ENCODE assay signal across 28 cellular contexts in genomic region chr5:40939753-40940152, GRCh38. TPM values are rescaled to one million over a fixed set of nuclear protein-coding genes. Genes with fewer than 3 reads are reported as not detected.
"Had no signal": no experiment of that assay in that cellular context is flagged by ENCODE, and none has a peak within 500 bp of the region (broad histone marks: within the 10 kb centered on the region; RNA-seq: fewer than 3 reads in every experiment).

No MANE protein-coding gene starts in this region.

- H3K36me3 ChIP-seq: colonic mucosa, esophagus muscularis mucosa, prostate gland, thyroid gland had no signal

- H3K36me3 Mint-ChIP-seq: activated naive CD8-positive, alpha-beta T cell treated with anti-CD3 and anti-CD28 coated beads for 36 hours; natural killer cell had no signal

- H3K27me3 Mint-ChIP-seq: activated B cell treated with CpG ODN at 0.5 μM for 24 hours; activated CD4-positive, alpha-beta T cell treated with anti-CD3 and anti-CD28 coated beads for 36 hours had no signal

- H3K9me3 ChIP-seq: colonic mucosa, esophagus muscularis mucosa, prostate gland, thyroid gland had no signal

- H3K27ac Mint-ChIP-seq: activated B cell treated with CpG ODN at 0.5 μM for 24 hours; activated CD4-positive, alpha-beta T cell treated with anti-CD3 and anti-CD28 coated beads for 36 hours; activated naive CD8-positive, alpha-beta T cell treated with anti-CD3 and anti-CD28 coated beads for 36 hours; activated T-helper 2 cell treated with anti-CD3 and anti-CD28 coated beads, Interferon-gamma antibody, Interleukin-2, Interleukin-4, amounts not matched to agents 10 μg/mL and 5 μg/mL and 100 μg/mL, durations not matched to agents 14 hours and 24 hours and 36 hours; effector memory CD8-positive, alpha-beta T cell; natural killer cell; stimulated activated naive CD8-positive, alpha-beta T cell treated with anti-CD3 and anti-CD28 coated beads, Interleukin-15, Interleukin-2, amounts not matched to agents 100 ng/mL and 50 ng/mL, for 24 hours had no signal

- H3K27me3 ChIP-seq: colonic mucosa, esophagus muscularis mucosa, thyroid gland had no signal

- H3K4me3 Mint-ChIP-seq: activated B cell treated with CpG ODN at 0.5 μM for 24 hours; activated CD4-positive, alpha-beta T cell treated with anti-CD3 and anti-CD28 coated beads for 36 hours; activated naive CD8-positive, alpha-beta T cell treated with anti-CD3 and anti-CD28 coated beads for 36 hours; activated T-cell treated with anti-CD3 and anti-CD28 coated beads, Interleukin-2, amount 50 U/mL, for 4 hours; effector memory CD8-positive, alpha-beta T cell; natural killer cell; stimulated activated naive CD8-positive, alpha-beta T cell treated with anti-CD3 and anti-CD28 coated beads, Interleukin-15, Interleukin-2, amounts not matched to agents 100 ng/mL and 50 ng/mL, for 24 hours had no signal

- DNase-seq: activated B cell treated with CpG ODN at 0.5 μM for 24 hours; activated CD4-positive, alpha-beta T cell treated with anti-CD3 and anti-CD28 coated beads for 36 hours; activated CD4-positive, alpha-beta T cell treated with anti-CD3 and anti-CD28 coated beads, Interleukin-2, amount 50 U/mL, for 4 hours; activated CD8-positive, alpha-beta memory T cell treated with anti-CD3 and anti-CD28 coated beads, Interleukin-2, amount 50 U/mL, for 48 hours; activated naive CD4-positive, alpha-beta T cell treated with Interleukin-2 at 50 U/mL for 16 hours; activated naive CD8-positive, alpha-beta T cell treated with anti-CD3 and anti-CD28 coated beads for 36 hours; activated T-cell treated with anti-CD3 and anti-CD28 coated beads, Interleukin-2, amount 50 U/mL, for 4 hours; amniotic stem cell; colonic mucosa; dorsolateral prefrontal cortex; effector memory CD8-positive, alpha-beta T cell; hypothalamus; left ventricle myocardium superior; midbrain; natural killer cell; stimulated activated CD4-positive, alpha-beta T cell treated with anti-CD3 and anti-CD28 coated beads, Interleukin-4, amount 100 ng/mL, for 24 hours; substantia nigra; T-helper 9 cell; thyroid gland had no signal

- H3K4me3 ChIP-seq: colonic mucosa, dorsolateral prefrontal cortex, esophagus muscularis mucosa, prostate gland, thyroid gland had no signal

- FAIRE-seq: bronchial epithelial cell, endothelial cell of umbilical vein, frontal cortex had no signal

- H3K9me3 Mint-ChIP-seq: activated B cell treated with CpG ODN at 0.5 μM for 24 hours; activated naive CD8-positive, alpha-beta T cell treated with anti-CD3 and anti-CD28 coated beads for 36 hours; activated T-helper 2 cell treated with anti-CD3 and anti-CD28 coated beads, Interferon-gamma antibody, Interleukin-2, Interleukin-4, amounts not matched to agents 10 μg/mL and 5 μg/mL and 100 μg/mL, durations not matched to agents 14 hours and 24 hours and 36 hours; effector memory CD8-positive, alpha-beta T cell; natural killer cell; stimulated activated naive CD8-positive, alpha-beta T cell treated with anti-CD3 and anti-CD28 coated beads, Interleukin-15, Interleukin-2, amounts not matched to agents 100 ng/mL and 50 ng/mL, for 24 hours had no signal

- ATAC-seq: activated CD4-positive, alpha-beta T cell treated with anti-CD3 and anti-CD28 coated beads for 36 hours; activated T-cell treated with anti-CD3 and anti-CD28 coated beads, Interleukin-2, amount 50 U/mL, for 4 hours; effector memory CD8-positive, alpha-beta T cell; left ventricle myocardium superior; natural killer cell had no signal

- H3K27ac ChIP-seq: colonic mucosa, dorsolateral prefrontal cortex, esophagus muscularis mucosa, prostate gland, thyroid gland had no signal

- H3K4me1 ChIP-seq: colonic mucosa, esophagus muscularis mucosa, prostate gland, thyroid gland had no signal

- H3K4me1 Mint-ChIP-seq: activated B cell treated with CpG ODN at 0.5 μM for 24 hours; activated CD4-positive, alpha-beta T cell treated with anti-CD3 and anti-CD28 coated beads for 36 hours; activated naive CD8-positive, alpha-beta T cell treated with anti-CD3 and anti-CD28 coated beads for 36 hours; natural killer cell had no signal

RNA-seq across cellular contexts. Expression of gene C7, which starts 30.5 kb away (rescaled TPM):
- total RNA-seq: activated B cell treated with CpG ODN at 0.5 μM for 24 hours; activated CD4-positive, alpha-beta T cell treated with anti-CD3 and anti-CD28 coated beads for 36 hours; activated CD8-positive, alpha-beta memory T cell treated with anti-CD3 and anti-CD28 coated beads for 36 hours; activated naive CD8-positive, alpha-beta T cell treated with anti-CD3 and anti-CD28 coated beads for 36 hours; activated T-helper 2 cell treated with anti-CD3 and anti-CD28 coated beads, Interferon-gamma antibody, Interleukin-2, Interleukin-4, amounts not matched to agents 10 μg/mL and 5 μg/mL and 100 μg/mL, durations not matched to agents 14 hours and 24 hours and 36 hours; natural killer cell; osteocyte had no signal
